ENCODE assay signal across 1 cellular context in genomic region chr2:205714058-205714776, GRCh38.
TF ChIP-seq lines count a peak whose summit lies in the region.

No MANE protein-coding gene starts in this region.

TF ChIP-seq in IMR-90, 13 proteins besides CTCF, POLR2A, EP300 and RAD21 (continued from another document):
- TF ChIP-seq FOS (IDR thresholded peaks at IDR 0.05; ENCODE audit: low read depth, low read length) (peak; percentile 33; the same call in 1 of the 2 replicates), RCOR1 (IDR thresholded peaks at IDR 0.05; ENCODE audit: insufficient replicate concordance, low read length) (peak; percentile 8), USF2 (IDR thresholded peaks at IDR 0.05; ENCODE audit: low read depth, low read length) (no peak), MAFK (IDR thresholded peaks at IDR 0.05; ENCODE audit: low read depth, low read length) (peak; percentile 20; the same call in 1 of the 2 replicates), MAZ (IDR thresholded peaks at IDR 0.05; ENCODE audit: borderline replicate concordance, low read depth, low read length) (no peak), CHD1 (IDR thresholded peaks at IDR 0.05; ENCODE audit: low read depth, low read length) (no peak), BHLHE40 (IDR thresholded peaks at IDR 0.05; ENCODE audit: low read depth, low read length) (peak; percentile 22; the same call in 1 of the 2 replicates), ELK1 (IDR thresholded peaks at IDR 0.05; ENCODE audit: borderline replicate concordance, low read depth, low read length) (no peak), RFX5 (IDR thresholded peaks at IDR 0.05; ENCODE audit: low read depth, low read length) (no peak), CEBPB (IDR thresholded peaks at IDR 0.05; ENCODE audit: low read depth, low read length) (no peak)
